In the genomic region with DNA sequence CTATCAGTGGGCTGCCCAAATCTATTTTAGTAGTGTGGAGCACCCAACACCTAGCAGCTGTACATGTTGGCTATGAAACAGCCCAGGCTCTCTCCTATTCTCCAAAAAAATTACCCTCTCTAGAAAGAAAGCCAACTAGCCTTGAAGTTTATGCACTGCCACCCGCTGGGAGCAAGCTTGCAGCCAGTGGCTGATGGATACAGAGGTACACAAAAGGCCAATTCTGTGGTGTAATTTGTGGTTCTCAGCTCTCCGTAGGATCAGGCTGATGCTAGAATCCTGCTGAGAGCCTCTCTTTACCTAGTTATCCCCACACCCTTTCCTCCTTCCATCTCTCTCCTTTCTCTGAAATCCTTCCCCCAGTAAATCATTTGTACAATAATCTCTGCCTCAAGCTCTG, we compare ENCODE assay signal across 27 cellular contexts.
"Had no signal": no experiment of that assay in that cellular context is flagged by ENCODE, and none has a peak within 500 bp of the region (broad histone marks: within the 10 kb centered on the region; RNA-seq: fewer than 3 reads in every experiment).

No MANE protein-coding gene starts in this region.

- H3K27ac ChIP-seq: colonic mucosa, parathyroid adenoma, psoas muscle, sigmoid colon, stomach, thyroid gland, upper lobe of left lung had no signal

- H3K9me3 Mint-ChIP-seq: activated CD8-positive, alpha-beta T cell treated with anti-CD3 and anti-CD28 coated beads for 36 hours; activated naive CD4-positive, alpha-beta T cell treated with anti-CD3 and anti-CD28 coated beads, Interleukin-2, amount 50 U/mL, for 24 hours; activated T-cell treated with anti-CD3 and anti-CD28 coated beads, Interleukin-2, amount 50 U/mL, for 4 hours; activated T-helper 17 cell treated with anti-CD3 and anti-CD28 coated beads, Interleukin-2, amount 50 U/mL, for 72 hours had no signal

- H3K79me2 ChIP-seq: parathyroid adenoma had no signal

- H3K4me1 ChIP-seq: colonic mucosa, parathyroid adenoma, psoas muscle, sigmoid colon, stomach, thyroid gland, upper lobe of left lung had no signal

- DNase-seq: activated B cell treated with CpG ODN at 0.5 μM for 24 hours; activated CD4-positive, alpha-beta T cell treated with anti-CD3 and anti-CD28 coated beads, Interleukin-2, amount 50 U/mL, for 1 hour; activated CD8-positive, alpha-beta T cell treated with anti-CD3 and anti-CD28 coated beads for 36 hours; activated naive CD8-positive, alpha-beta T cell treated with anti-CD3 and anti-CD28 coated beads, Interleukin-2, amount 50 U/mL, for 24 hours; activated T-cell treated with anti-CD3 and anti-CD28 coated beads, Interleukin-2, amount 50 U/mL, for 4 hours; amygdala; colonic mucosa; effector CD8-positive, alpha-beta T cell; immature natural killer cell; kidney; left colon; mammary epithelial cell; psoas muscle; sigmoid colon; small intestine; stimulated activated CD4-positive, alpha-beta T cell treated with anti-CD3 and anti-CD28 coated beads, Interleukin-1b, Interleukin-23, amount 100 ng/mL, for 48 hours; stimulated activated CD4-positive, alpha-beta T cell treated with anti-CD3 and anti-CD28 coated beads, Interleukin-4, amount 100 ng/mL, for 4 hours; stimulated activated CD8-positive, alpha-beta memory T cell treated with anti-CD3 and anti-CD28 coated beads, Interleukin-4, amount 100 ng/mL, for 48 hours; stomach; T-helper 2 cell; thyroid gland; upper lobe of left lung had no signal

- H3K36me3 ChIP-seq: colonic mucosa, sigmoid colon, stomach, thyroid gland, upper lobe of left lung had no signal

- H3K36me3 Mint-ChIP-seq: activated naive CD4-positive, alpha-beta T cell treated with anti-CD3 and anti-CD28 coated beads, Interleukin-2, amount 50 U/mL, for 24 hours; immature natural killer cell; stimulated activated memory B cell treated with anti-CD40 and anti-IgM and Interleukin-4, amounts not matched to agents 10 μg/mL and 1 μg/mL and 100 μg/mL, for 72 hours had no signal

- H3K4me3 ChIP-seq: colonic mucosa, psoas muscle, sigmoid colon, stomach, thyroid gland, upper lobe of left lung had no signal

- H3K27ac Mint-ChIP-seq: activated B cell treated with CpG ODN at 0.5 μM for 24 hours; activated CD8-positive, alpha-beta T cell treated with anti-CD3 and anti-CD28 coated beads for 36 hours; activated naive CD4-positive, alpha-beta T cell treated with anti-CD3 and anti-CD28 coated beads, Interleukin-2, amount 50 U/mL, for 24 hours; activated naive CD8-positive, alpha-beta T cell treated with anti-CD3 and anti-CD28 coated beads, Interleukin-2, amount 50 U/mL, for 24 hours; activated T-helper 17 cell treated with anti-CD3 and anti-CD28 coated beads, Interleukin-2, amount 50 U/mL, for 72 hours; immature natural killer cell; nephron; stimulated activated memory B cell treated with anti-CD40 and anti-IgM and Interleukin-4, amounts not matched to agents 10 μg/mL and 1 μg/mL and 100 μg/mL, for 72 hours had no signal

- H3K4me3 Mint-ChIP-seq: activated B cell treated with CpG ODN at 0.5 μM for 24 hours; activated CD8-positive, alpha-beta T cell treated with anti-CD3 and anti-CD28 coated beads for 36 hours; activated naive CD4-positive, alpha-beta T cell treated with anti-CD3 and anti-CD28 coated beads, Interleukin-2, amount 50 U/mL, for 24 hours; activated naive CD8-positive, alpha-beta T cell treated with anti-CD3 and anti-CD28 coated beads, Interleukin-2, amount 50 U/mL, for 24 hours; activated T-cell treated with anti-CD3 and anti-CD28 coated beads, Interleukin-2, amount 50 U/mL, for 4 hours; activated T-helper 17 cell treated with anti-CD3 and anti-CD28 coated beads, Interleukin-2, amount 50 U/mL, for 72 hours; immature natural killer cell; nephron; stimulated activated memory B cell treated with anti-CD40 and anti-IgM and Interleukin-4, amounts not matched to agents 10 μg/mL and 1 μg/mL and 100 μg/mL, for 72 hours had no signal

- H3K4me1 Mint-ChIP-seq: activated B cell treated with CpG ODN at 0.5 μM for 24 hours; activated naive CD4-positive, alpha-beta T cell treated with anti-CD3 and anti-CD28 coated beads, Interleukin-2, amount 50 U/mL, for 24 hours; activated naive CD8-positive, alpha-beta T cell treated with anti-CD3 and anti-CD28 coated beads, Interleukin-2, amount 50 U/mL, for 24 hours; activated T-helper 17 cell treated with anti-CD3 and anti-CD28 coated beads, Interleukin-2, amount 50 U/mL, for 72 hours; immature natural killer cell; stimulated activated memory B cell treated with anti-CD40 and anti-IgM and Interleukin-4, amounts not matched to agents 10 μg/mL and 1 μg/mL and 100 μg/mL, for 72 hours had no signal

- H3K27me3 ChIP-seq: colonic mucosa, sigmoid colon, stomach, thyroid gland, upper lobe of left lung had no signal

- ATAC-seq: activated CD8-positive, alpha-beta T cell treated with anti-CD3 and anti-CD28 coated beads for 36 hours; activated naive CD8-positive, alpha-beta T cell treated with anti-CD3 and anti-CD28 coated beads, Interleukin-2, amount 50 U/mL, for 24 hours; activated T-cell treated with anti-CD3 and anti-CD28 coated beads, Interleukin-2, amount 50 U/mL, for 4 hours; activated T-helper 17 cell treated with anti-CD3 and anti-CD28 coated beads, Interleukin-2, amount 50 U/mL, for 72 hours; left colon; psoas muscle; stimulated activated memory B cell treated with anti-CD40 and anti-IgM and Interleukin-4, amounts not matched to agents 10 μg/mL and 1 μg/mL and 100 μg/mL, for 72 hours had no signal

- H3K27me3 Mint-ChIP-seq: activated B cell treated with CpG ODN at 0.5 μM for 24 hours; activated CD8-positive, alpha-beta T cell treated with anti-CD3 and anti-CD28 coated beads for 36 hours; activated naive CD4-positive, alpha-beta T cell treated with anti-CD3 and anti-CD28 coated beads, Interleukin-2, amount 50 U/mL, for 24 hours; activated naive CD8-positive, alpha-beta T cell treated with anti-CD3 and anti-CD28 coated beads, Interleukin-2, amount 50 U/mL, for 24 hours; activated T-helper 17 cell treated with anti-CD3 and anti-CD28 coated beads, Interleukin-2, amount 50 U/mL, for 72 hours; stimulated activated memory B cell treated with anti-CD40 and anti-IgM and Interleukin-4, amounts not matched to agents 10 μg/mL and 1 μg/mL and 100 μg/mL, for 72 hours had no signal

- H2AFZ ChIP-seq: parathyroid adenoma had no signal

- H3K9me3 ChIP-seq: colonic mucosa, psoas muscle, sigmoid colon, stomach, thyroid gland, upper lobe of left lung had no signal

- H3K9ac ChIP-seq: parathyroid adenoma had no signal
